18 cellular contexts compared by ENCODE assay signal in the genomic region with DNA sequence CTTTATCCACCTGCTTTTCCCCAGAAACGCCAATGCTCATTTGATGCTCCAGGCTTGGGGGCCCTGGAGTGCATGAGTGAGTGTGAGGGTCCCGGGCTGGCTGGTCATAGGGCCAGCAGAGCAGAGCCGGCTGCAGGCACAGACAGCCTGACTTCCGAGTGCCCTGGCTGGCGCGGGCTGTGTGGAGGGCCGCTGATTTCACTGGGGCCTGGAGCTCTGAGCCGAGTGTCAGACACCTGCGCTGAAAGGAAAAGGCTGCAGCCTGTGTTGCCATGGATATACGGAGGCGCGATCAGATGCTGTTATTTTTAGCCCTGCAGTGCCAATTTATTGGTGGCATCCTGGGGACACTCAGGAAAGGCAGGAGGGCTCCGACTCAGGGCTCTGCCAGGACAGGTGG.
DNase-seq lines count a peak whose midpoint lies in the region; ATAC-seq and TF ChIP-seq lines count a peak whose summit lies in the region.
"Had no signal": no experiment of that assay in that cellular context is flagged by ENCODE, and none has a peak within 500 bp of the region (broad histone marks: within the 10 kb centered on the region; RNA-seq: fewer than 3 reads in every experiment).

No MANE protein-coding gene starts in this region.

- DNase-seq in SHP77 (lab: John Stamatoyannopoulos, UW) (peak; percentile 18 to 34), SHP77 treated with DMSO at 0.1 percent for 48 hours (lab: John Stamatoyannopoulos, UW) (no peak), NCI-H2107 treated with DMSO at 0.1 percent for 48 hours (lab: John Stamatoyannopoulos, UW; ENCODE audit: unreplicated experiment) (peak; percentile 28), caudate nucleus (lab: John Stamatoyannopoulos, UW) (peak in 39 of 61 donors; percentile 11 to 80 (median 43)), AG20443 (ENCODE audit: low spot score) (no peak), GM10248 (ENCODE audit: extremely low spot score) (no peak), substantia nigra (lab: John Stamatoyannopoulos, UW) (no peak)
- DNase-seq: activated CD4-positive, alpha-beta T cell treated with anti-CD3 and anti-CD28 coated beads for 36 hours; CD8-positive, alpha-beta memory T cell; gastrocnemius medialis; H9; Kasumi-1; lower lobe of right lung; PC-3; stimulated activated CD4-positive, alpha-beta T cell treated with anti-CD3 and anti-CD28 coated beads, Interleukin-12 subunit alpha, Interleukin-12 subunit beta, amount 100 ng/mL, for 4 hours; stimulated activated naive B cell treated with anti-CD40 and anti-IgM and Interleukin-4, amounts not matched to agents 10 μg/mL and 1 μg/mL and 100 μg/mL, for 72 hours had no signal

- ATAC-seq in GM18873 (IDR thresholded peaks at IDR 0.05; ENCODE audit: low FRiP score, unreplicated experiment), result no peak
- ATAC-seq: activated CD4-positive, alpha-beta T cell treated with anti-CD3 and anti-CD28 coated beads for 36 hours; gastrocnemius medialis; lower lobe of right lung; PC-3; stimulated activated naive B cell treated with anti-CD40 and anti-IgM and Interleukin-4, amounts not matched to agents 10 μg/mL and 1 μg/mL and 100 μg/mL, for 72 hours had no signal

- CTCF ChIA-PET in GM10248 (lab: Yijun Ruan, JAX), result interaction anchor here (1.6 to 5.7 kb wide), 3 partner anchors 12 to 1051 kb away, joined by 3 to 69 read pairs (median 33); no protein-coding TSS in a partner anchor

- peak overlapping the region; percentile 83 for H3K27ac ChIP-seq in caudate nucleus (ENCODE audit: low read depth, low read length)
- no peak overlapping the region for H3K27ac ChIP-seq in substantia nigra (ENCODE audit: low read depth, low read length, poor library complexity, severe bottlenecking)
- H3K27ac ChIP-seq: gastrocnemius medialis, lower lobe of right lung, prostate gland had no signal

- POLR2A ChIA-PET in GM10248 (lab: Yijun Ruan, JAX), result no interaction called here

- no peak for TF ChIP-seq CTCF in GM10248 (IDR thresholded peaks at IDR 0.05; ENCODE audit: control extremely low read depth, extremely low read depth, low read depth, missing control alignments)

Comparison
In these comparisons a context has a peak if more than half of its experiments do, and no peak if none do; other contexts are left out.
1. DNase-seq: peak in SHP77 (2 of 2), NCI-H2107 treated with DMSO at 0.1 percent for 48 hours (single experiment) and caudate nucleus (39 of 61); none in SHP77 treated with DMSO at 0.1 percent for 48 hours (single experiment), AG20443 (single experiment), GM10248 (single experiment) and substantia nigra (0 of 49).